ENCODE assay signal across 20 cellular contexts in the genomic region with DNA sequence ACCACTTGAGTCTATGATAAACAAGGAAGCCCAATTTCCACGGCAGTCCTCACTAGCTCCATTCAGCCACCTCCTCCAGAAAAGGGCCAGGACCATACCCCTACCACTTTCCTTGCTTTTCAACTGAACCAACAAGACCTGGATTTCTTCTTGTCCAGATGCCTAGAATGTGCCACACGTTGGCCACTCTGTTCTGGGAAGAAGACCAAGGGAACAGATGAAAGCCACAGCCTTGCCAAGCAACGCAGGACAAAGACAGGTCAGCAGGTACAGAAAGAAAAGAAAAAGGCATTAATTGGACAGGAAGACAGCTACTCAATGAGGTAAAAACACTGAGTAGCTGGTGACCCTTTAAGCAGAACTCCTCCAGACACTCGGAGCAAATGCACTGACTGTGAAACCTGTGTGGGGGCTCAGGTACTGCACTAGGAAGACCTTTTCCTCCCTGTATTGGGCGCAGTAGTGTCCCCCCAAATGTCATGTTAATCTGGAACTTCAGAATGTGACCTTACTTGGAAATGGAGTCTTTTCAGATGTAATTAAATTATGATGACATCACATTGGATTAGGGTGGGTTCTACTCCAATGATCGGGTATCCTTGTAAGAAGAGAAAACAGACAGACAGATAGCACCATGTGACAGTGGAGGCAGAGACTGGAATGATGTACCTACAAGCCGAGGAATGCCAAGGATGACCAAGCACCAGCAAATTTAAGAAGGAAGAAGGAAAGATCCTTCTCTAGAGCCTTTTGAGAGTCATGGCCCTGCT. TPM values are rescaled to one million over a fixed set of nuclear protein-coding genes. Genes with fewer than 3 reads are reported as not detected.
DNase-seq lines count a peak whose midpoint lies in the region; ATAC-seq, FAIRE-seq and TF ChIP-seq lines count a peak whose summit lies in the region.
"Had no signal": no experiment of that assay in that cellular context is flagged by ENCODE, and none has a peak within 500 bp of the region (broad histone marks: within the 10 kb centered on the region; RNA-seq: fewer than 3 reads in every experiment).

No MANE protein-coding gene starts in this region.

- no peak overlapping the region for H2BK5ac ChIP-seq in H9 (ENCODE audit: insufficient read length, low read length)

- H3K9me3 Mint-ChIP-seq in H9 (no peaks in the 10 kb centered on the region; a peak in 3 of 5 replicates), mesothelial cell of epicardium (no peaks in the 10 kb centered on the region)
- H3K9me3 Mint-ChIP-seq in stimulated activated naive CD8-positive, alpha-beta T cell treated with anti-CD3 and anti-CD28 coated beads, Interleukin-15, amount 100 ng/mL, for 72 hours = no peaks in the 10 kb centered on the region
- H3K9me3 Mint-ChIP-seq: activated T-helper 17 cell treated with anti-CD3 and anti-CD28 coated beads, Interleukin-2, amount 50 U/mL, for 72 hours had no signal

- H3K4me3 ChIP-seq in A549 = no peak overlapping the region
- H3K4me3 ChIP-seq: esophagus squamous epithelium, HAP-1, pancreas had no signal

- no peak overlapping the region for H4K91ac ChIP-seq in H9 (ENCODE audit: insufficient read length, low read depth, low read length)

- H3K27me3 Mint-ChIP-seq in H9 (ENCODE audit: low read depth) (no peaks in the 10 kb centered on the region; the same call in 1 of the 2 replicates), mesothelial cell of epicardium (ENCODE audit: low read depth) (peaks cover 3% of the 10 kb centered on the region)
- H3K27me3 Mint-ChIP-seq in stimulated activated naive CD8-positive, alpha-beta T cell treated with anti-CD3 and anti-CD28 coated beads, Interleukin-15, amount 100 ng/mL, for 72 hours = peaks cover 93% of the 10 kb centered on the region

- TF ChIP-seq CTCF in A549 (IDR thresholded peaks at IDR 0.05) (no peak), H9 (conservative IDR thresholded peaks at IDR 0.05) (no peak), mesothelial cell of epicardium (IDR thresholded peaks at IDR 0.05; ENCODE audit: unreplicated experiment) (no peak), omental fat pad (IDR thresholded peaks at IDR 0.05) (no peak)

- H3K79me1 ChIP-seq in H9 (ENCODE audit: insufficient read depth, low read depth, low read length, poor library complexity, severe bottlenecking) = peaks cover 1% of the 10 kb centered on the region

- peak overlapping the region; percentile 89 to 94; a peak in 3 of 5 replicates for H3K4me3 Mint-ChIP-seq in H9
- H3K4me3 Mint-ChIP-seq in mesothelial cell of epicardium = peak overlapping the region; percentile 89
- H3K4me3 Mint-ChIP-seq in stimulated activated naive CD8-positive, alpha-beta T cell treated with anti-CD3 and anti-CD28 coated beads, Interleukin-15, amount 100 ng/mL, for 72 hours = no peak overlapping the region
- H3K4me3 Mint-ChIP-seq: activated T-helper 17 cell treated with anti-CD3 and anti-CD28 coated beads, Interleukin-2, amount 50 U/mL, for 72 hours had no signal

- H3K36me3 Mint-ChIP-seq in H9 (ENCODE audit: insufficient read depth in 1 of 3, low read depth in 3 of 3) = peaks cover 33 to 39% (median 37%) of the 10 kb centered on the region in 3 experiments; a peak in 6 of 7 replicates
- H3K36me3 Mint-ChIP-seq in mesothelial cell of epicardium = peaks cover 3% of the 10 kb centered on the region

- H2BK120ac ChIP-seq in H9 (ENCODE audit: low read depth, low read length, poor library complexity, severe bottlenecking) = no peak overlapping the region

- no peak for TF ChIP-seq POLR2A in A549 (IDR thresholded peaks at IDR 0.05; ENCODE audit: low read length)

- no peak overlapping the region for H3K9ac ChIP-seq in H9 (ENCODE audit: extremely low read depth, insufficient read length, low read length)

- no peak overlapping the region for H2BK15ac ChIP-seq in H9 (ENCODE audit: low read depth, low read length)

- no peak overlapping the region for H2AK5ac ChIP-seq in H9 (ENCODE audit: insufficient read length, low read length)

- H3K23me2 ChIP-seq in H9 (ENCODE audit: insufficient read length, low read depth, low read length, poor library complexity, severe bottlenecking) = peaks cover 12% of the 10 kb centered on the region

- peaks cover 31% of the 10 kb centered on the region for H3K4me1 ChIP-seq in A549
- peaks cover 7% of the 10 kb centered on the region; the same call in 1 of the 2 replicates for H3K4me1 ChIP-seq in H9 (ENCODE audit: insufficient read depth, low read length)
- H3K4me1 ChIP-seq: pancreas had no signal

- peaks cover 38 to 44% of the 10 kb centered on the region in 2 experiments for H3K4me1 Mint-ChIP-seq in H9
- peaks cover 17% of the 10 kb centered on the region for H3K4me1 Mint-ChIP-seq in mesothelial cell of epicardium
- H3K4me1 Mint-ChIP-seq in stimulated activated naive CD8-positive, alpha-beta T cell treated with anti-CD3 and anti-CD28 coated beads, Interleukin-15, amount 100 ng/mL, for 72 hours = peaks cover 15% of the 10 kb centered on the region
- H3K4me1 Mint-ChIP-seq: activated T-helper 17 cell treated with anti-CD3 and anti-CD28 coated beads, Interleukin-2, amount 50 U/mL, for 72 hours had no signal

- no peak overlapping the region for H3K4ac ChIP-seq in H9 (ENCODE audit: low read depth, low read length)

- DNase-seq in A549 (ENCODE audit: low read depth in 1 of 2, low spot score in 1 of 2) (no peak), H9 (no peak), cerebellum (ENCODE audit: low spot score) (peak; percentile 53), mesothelial cell of epicardium (ENCODE audit: low spot score in 2 of 2, unreplicated experiment in 2 of 2) (no peak), NCI-H2081 treated with DMSO at 0.1 percent for 48 hours (lab: John Stamatoyannopoulos, UW) (no peak), omental fat pad (ENCODE audit: low spot score) (no peak)
- no peak for DNase-seq in stimulated activated naive CD8-positive, alpha-beta T cell treated with anti-CD3 and anti-CD28 coated beads, Interleukin-15, amount 100 ng/mL, for 72 hours
- DNase-seq: esophagus squamous epithelium; head of caudate nucleus; KBM-7; NCI-H1105; pancreas; stimulated activated CD4-positive, alpha-beta T cell treated with anti-CD3 and anti-CD28 coated beads, Interleukin-2, amount 100 ng/mL, for 24 hours; stomach had no signal

- no peak overlapping the region for H3K14ac ChIP-seq in H9 (ENCODE audit: insufficient read depth, low read length)

- peaks cover 11% of the 10 kb centered on the region; the same call in 1 of the 2 replicates for H3K79me2 ChIP-seq in H9 (ENCODE audit: insufficient read depth, low read length)

- no peak overlapping the region for H2BK20ac ChIP-seq in H9 (ENCODE audit: low read depth, low read length, poor library complexity, severe bottlenecking)

- 92% methylated on average over 7 of the region's 7 CpGs for WGBS in A549 (ENCODE audit: missing lambda C conversion rate)
- WGBS in H9 (ENCODE audit: extremely low coverage, insufficient read length, low lambda C conversion rate) = no CpG with 5 or more reads among the region's 7 CpGs

- no peak overlapping the region for H3K56ac ChIP-seq in H9 (ENCODE audit: insufficient read length, low read depth, low read length)

- H3K4me2 ChIP-seq in A549 (peak overlapping the region; percentile 84; the same call in 2 of the 3 replicates), H9 (ENCODE audit: insufficient read depth, insufficient read length, low read length) (peak overlapping the region; percentile 84)

- POLR2A ChIA-PET in A549 (lab: Yijun Ruan, JAX) = interaction anchor here (1.2 kb wide), 1 partner anchor 32 kb away, joined by 4 read pairs; no protein-coding TSS in a partner anchor

- no peak overlapping the region for H3K23ac ChIP-seq in H9 (ENCODE audit: insufficient read length, low read depth, low read length)

- TF ChIP-seq EP300 in A549 (IDR thresholded peaks at IDR 0.05) = no peak

- H4K8ac ChIP-seq in H9 (replicated peaks; ENCODE audit: insufficient read length, low read depth, low read length) = no peak overlapping the region

- H3K27ac Mint-ChIP-seq in H9 (no peak overlapping the region; a peak in 1 of 7 replicates), mesothelial cell of epicardium (no peak overlapping the region)
- no peak overlapping the region for H3K27ac Mint-ChIP-seq in stimulated activated naive CD8-positive, alpha-beta T cell treated with anti-CD3 and anti-CD28 coated beads, Interleukin-15, amount 100 ng/mL, for 72 hours
- H3K27ac Mint-ChIP-seq: activated T-helper 17 cell treated with anti-CD3 and anti-CD28 coated beads, Interleukin-2, amount 50 U/mL, for 72 hours had no signal

- no peak overlapping the region for H3K18ac ChIP-seq in H9 (ENCODE audit: insufficient read length, low read depth, low read length)

- FAIRE-seq in A549 (lab: Jason Lieb, UNC) = no peak
- FAIRE-seq: GM18507, keratinocyte, pancreas had no signal

- no peak overlapping the region for H2BK12ac ChIP-seq in H9 (ENCODE audit: insufficient read length, low read depth, low read length)

- H4K20me1 ChIP-seq in H9 (ENCODE audit: control insufficient read depth, insufficient read depth, insufficient read length) = peaks cover 2% of the 10 kb centered on the region

- ATAC-seq in A549 = no peak
- ATAC-seq in GM18519 (IDR thresholded peaks at IDR 0.05; ENCODE audit: low FRiP score, unreplicated experiment) = no peak
- ATAC-seq in stimulated activated naive CD8-positive, alpha-beta T cell treated with anti-CD3 and anti-CD28 coated beads, Interleukin-15, amount 100 ng/mL, for 72 hours = no peak
- ATAC-seq in omental fat pad (ENCODE audit: low FRiP score) = no peak
- ATAC-seq: activated T-helper 17 cell treated with anti-CD3 and anti-CD28 coated beads, Interleukin-2, amount 50 U/mL, for 72 hours; pancreas had no signal

- no peak overlapping the region for H2AFZ ChIP-seq in H9 (ENCODE audit: low read length)

- H3K27ac ChIP-seq in A549 (no peak overlapping the region), H9 (ENCODE audit: insufficient read length, low read depth, low read length) (no peak overlapping the region)
- H3K27ac ChIP-seq: esophagus squamous epithelium, HL-60, pancreas had no signal

- H3K9me3 ChIP-seq in A549 (no peaks in the 10 kb centered on the region), H9 (ENCODE audit: control insufficient read depth, low read depth, low read length) (no peaks in the 10 kb centered on the region)
- H3K9me3 ChIP-seq: esophagus squamous epithelium, HAP-1, pancreas, stomach had no signal

- no peak overlapping the region for H3T11ph ChIP-seq in H9 (ENCODE audit: low read length)

- CTCF ChIA-PET in A549 (lab: Yijun Ruan, JAX) = interaction anchor here (0.7 kb wide), 2 partner anchors 10 to 35 kb away, joined by 4 read pairs; no protein-coding TSS in a partner anchor

- TF ChIP-seq RAD21 in A549 (conservative IDR thresholded peaks at IDR 0.05 in 1 of 2, IDR thresholded peaks at IDR 0.05 in 1 of 2) = no peak

- no peaks in the 10 kb centered on the region for H3K27me3 ChIP-seq in H9 (ENCODE audit: insufficient read depth, low read length)

- no peak overlapping the region for H4K5ac ChIP-seq in H9 (ENCODE audit: insufficient read length, low read depth, low read length)

RNA-seq across cellular contexts. Expression of gene CCNJL, which starts 2.0 kb away (rescaled TPM):
- 16.2 and 16.8 TPM in 2 replicates for polyA plus RNA-seq in A549 (2011; rRNA removed)
- 12.6 and 14.8 TPM in 2 replicates for polyA plus RNA-seq in A549 (2012; cell fraction: cytosol; rRNA removed)
- polyA plus RNA-seq in A549 (2012; cell fraction: nucleus; rRNA removed) = 8.7 and 12.7 TPM in 2 replicates
- polyA plus RNA-seq in A549 (2017; fragmentation: RNase III; extraction: RNeasy Plus Mini Kit Qiagen cat#74134 plus additional on column Dnase treatment) = 6.6 to 8.4 TPM (median 7.4 TPM) in 3 replicates
- polyA minus RNA-seq in A549 (2011; rRNA and poly(A)+ RNA removed) = 21.0 and 23.0 TPM in 2 replicates
- total RNA-seq in H9 (2021) = 26.9 and 29.7 TPM in 2 replicates
- 7.4 TPM for total RNA-seq in cerebellum
- 8.2 to 9.7 TPM (median 8.9 TPM) in 3 replicates for total RNA-seq in mesothelial cell of epicardium
- total RNA-seq in omental fat pad = 1 to 10 TPM in 1 of 4 donors, under 1 TPM in 3; 0.24 to 5.4 (median 0.45) TPM
- total RNA-seq: activated T-helper 17 cell treated with anti-CD3 and anti-CD28 coated beads, Interleukin-2, amount 50 U/mL, for 72 hours had no signal

Comparison
In these comparisons a context has a peak if more than half of its experiments do, and no peak if none do; other contexts are left out.
1. H3K4me3 Mint-ChIP-seq: peak in H9 (2 of 2) and mesothelial cell of epicardium (single experiment); none in stimulated activated naive CD8-positive, alpha-beta T cell treated with anti-CD3 and anti-CD28 coated beads, Interleukin-15, amount 100 ng/mL, for 72 hours (0 of 2).